Comparison of ENCODE assay signal across 8 cellular contexts in the genomic region with DNA sequence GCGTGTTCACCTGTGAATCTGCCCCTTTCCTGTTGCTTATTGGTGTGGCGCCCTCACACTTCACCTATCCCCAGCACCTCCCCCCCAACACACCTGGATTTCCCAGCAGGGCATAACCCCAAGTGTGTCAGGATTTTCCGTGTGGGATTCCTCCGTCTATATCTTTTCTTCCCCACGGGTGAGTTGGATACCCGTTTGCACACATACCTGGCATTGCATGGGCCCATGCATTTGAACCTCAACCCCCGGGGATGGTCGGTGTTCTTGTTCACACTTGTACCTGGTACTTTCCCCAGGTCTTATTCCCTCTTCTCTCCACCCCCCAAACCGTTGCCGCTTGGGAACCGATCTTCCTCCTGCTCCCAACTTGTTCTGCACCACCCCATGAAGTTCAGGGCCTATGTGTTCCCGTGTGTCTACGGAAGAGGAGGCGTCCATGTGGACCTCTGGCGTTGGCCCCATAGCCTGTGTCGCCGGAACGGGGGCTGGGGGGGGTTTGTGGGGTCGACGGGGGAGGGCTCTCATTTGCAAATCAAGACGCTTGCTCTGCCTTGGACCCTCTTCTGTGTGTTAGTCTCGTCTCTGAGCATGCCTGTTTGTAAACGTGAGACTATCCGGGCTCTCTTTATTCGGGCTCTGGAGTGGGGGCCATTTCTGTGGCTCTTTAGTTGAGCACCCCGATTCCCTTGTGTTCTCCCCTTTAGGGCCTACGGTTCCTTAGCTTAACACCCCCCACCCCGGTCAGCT. TPM values are rescaled to one million over a fixed set of nuclear protein-coding genes. Genes with fewer than 3 reads are reported as not detected.
DNase-seq lines count a peak whose midpoint lies in the region; ATAC-seq lines count a peak whose summit lies in the region.

No MANE protein-coding gene starts in this region.

- H3K4me3 Mint-ChIP-seq in naive thymus-derived CD4-positive, alpha-beta T cell: peak overlapping the region; percentile 85 to 95 (median 92)

- H3K27ac Mint-ChIP-seq in naive thymus-derived CD4-positive, alpha-beta T cell: peak overlapping the region; percentile 82 to 95 (median 93)

- H3K27me3 ChIP-seq in SJCRH30: no peaks in the 10 kb centered on the region
- H3K27me3 ChIP-seq in duodenal mucosa (ENCODE audit: control insufficient read depth in 1 of 2, insufficient read depth in 2 of 2, low read length in 2 of 2): no peaks in the 10 kb centered on the region
- H3K27me3 ChIP-seq in naive thymus-derived CD4-positive, alpha-beta T cell (ENCODE audit: control insufficient read depth in 2 of 2, insufficient read depth in 2 of 2, low read length in 2 of 2): no peaks in the 10 kb centered on the region

- peak; percentile 35 for DNase-seq in stimulated activated CD4-positive, alpha-beta T cell treated with anti-CD3 and anti-CD28 coated beads, Interleukin-15, amount 100 ng/mL, for 24 hours
- DNase-seq in stimulated activated CD4-positive, alpha-beta T cell treated with anti-CD3 and anti-CD28 coated beads, Interleukin-2, amount 100 ng/mL, for 48 hours: no peak
- DNase-seq in SJCRH30: peak; percentile 19 to 29
- DNase-seq in naive thymus-derived CD4-positive, alpha-beta T cell: peak in 2 of 9 donors; percentile 20 to 32
- no peak for DNase-seq in NCI-H128 (lab: John Stamatoyannopoulos, UW; ENCODE audit: unreplicated experiment)
- no peak for DNase-seq in MV-4-11 (lab: John Stamatoyannopoulos, UW)

- no peak for ATAC-seq in naive thymus-derived CD4-positive, alpha-beta T cell
- ATAC-seq in GM21360 (IDR thresholded peaks at IDR 0.05; ENCODE audit: unreplicated experiment): no peak

- H3K9ac ChIP-seq in duodenal mucosa (ENCODE audit: low read depth in 1 of 2, low read length in 2 of 2): peak overlapping the region; percentile 52 to 77

- no peaks in the 10 kb centered on the region for H3K9me3 Mint-ChIP-seq in naive thymus-derived CD4-positive, alpha-beta T cell

- H3K4me3 ChIP-seq in SJCRH30 (peak overlapping the region; percentile 86), duodenal mucosa (ENCODE audit: low read depth in 1 of 2, low read length in 2 of 2) (peak overlapping the region; percentile 85 to 90)
- peak overlapping the region; percentile 85 for H3K4me3 ChIP-seq in naive thymus-derived CD4-positive, alpha-beta T cell (ENCODE audit: low read length)

- H3K27ac ChIP-seq in SJCRH30 (no peak overlapping the region; the same call in 1 of the 2 replicates), duodenal mucosa (ENCODE audit: low read depth, low read length) (peak overlapping the region; percentile 42)
- peak overlapping the region; percentile 86 for H3K27ac ChIP-seq in naive thymus-derived CD4-positive, alpha-beta T cell (ENCODE audit: low read depth, low read length)

- H3K9me3 ChIP-seq in SJCRH30 (replicated peaks) (no peaks in the 10 kb centered on the region), duodenal mucosa (ENCODE audit: control insufficient read depth in 1 of 2, low read length in 2 of 2) (no peaks in the 10 kb centered on the region)
- no peaks in the 10 kb centered on the region for H3K9me3 ChIP-seq in naive thymus-derived CD4-positive, alpha-beta T cell (ENCODE audit: control insufficient read depth in 2 of 3, low read length in 3 of 3)

- H3K27me3 Mint-ChIP-seq in naive thymus-derived CD4-positive, alpha-beta T cell: peaks cover 0 to 12% (median 0%) of the 10 kb centered on the region in 5 donors

- peaks cover 26 to 42% (median 31%) of the 10 kb centered on the region in 7 donors for H3K4me1 Mint-ChIP-seq in naive thymus-derived CD4-positive, alpha-beta T cell

- H3K4me1 ChIP-seq in SJCRH30: no peaks in the 10 kb centered on the region
- H3K4me1 ChIP-seq in duodenal mucosa (ENCODE audit: control insufficient read depth in 1 of 2, insufficient read depth in 2 of 2, low read length in 2 of 2): peaks cover 15 to 23% of the 10 kb centered on the region in 2 donors
- H3K4me1 ChIP-seq in naive thymus-derived CD4-positive, alpha-beta T cell (ENCODE audit: control insufficient read depth in 2 of 2, insufficient read depth in 2 of 2, low read length in 2 of 2): peaks cover 15 to 18% of the 10 kb centered on the region in 2 donors

- H3K36me3 ChIP-seq in SJCRH30: peaks cover 27% of the 10 kb centered on the region
- H3K36me3 ChIP-seq in duodenal mucosa (ENCODE audit: control insufficient read depth in 1 of 2, insufficient read depth in 2 of 2, low read length in 2 of 2): peaks cover 0 to 19% of the 10 kb centered on the region in 2 donors
- peaks cover 3 to 50% (median 8%) of the 10 kb centered on the region in 3 experiments for H3K36me3 ChIP-seq in naive thymus-derived CD4-positive, alpha-beta T cell (ENCODE audit: control insufficient read depth in 2 of 3, insufficient read depth in 3 of 3, low read length in 3 of 3)

- CTCF ChIA-PET in naive thymus-derived CD4-positive, alpha-beta T cell (lab: Charles Lee): interaction anchor here (0.6 to 1.3 kb wide), 4 partner anchors 38 to 84 kb away, joined by 3 to 4 read pairs (median 3); a partner anchor contains a TSS

- peaks cover 0 to 18% (median 8%) of the 10 kb centered on the region in 5 donors for H3K36me3 Mint-ChIP-seq in naive thymus-derived CD4-positive, alpha-beta T cell

- intact Hi-C loops in naive thymus-derived CD4-positive, alpha-beta T cell (cut with micrococcal nuclease): loop anchor here (5.0 kb wide), 5 partner anchors 225 to 1265 kb away; a partner anchor contains a TSS

- POLR2A ChIA-PET in naive thymus-derived CD4-positive, alpha-beta T cell (lab: Charles Lee): interaction anchor here (0.5 to 4.5 kb wide), 21 partner anchors 11 to 835 kb away, joined by 3 to 82 read pairs (median 5); a partner anchor contains a TSS

RNA-seq across cellular contexts. Expression of a gene that starts 1.7 kb away (rescaled TPM):
- 6.1 and 6.3 TPM in 2 replicates for total RNA-seq in SJCRH30 (2014; rRNA removed; shearing (Covaris generic))
- 10 to 100 TPM; 45.6 to 69.4 (median 60.0) TPM for total RNA-seq in naive thymus-derived CD4-positive, alpha-beta T cell
- polyA plus RNA-seq in naive thymus-derived CD4-positive, alpha-beta T cell: under 1 TPM; 0.25 to 0.74 TPM

RNA-seq across cellular contexts. Expression of a gene that starts 11.5 kb away (rescaled TPM):
- total RNA-seq in SJCRH30 (2014; rRNA removed; shearing (Covaris generic)): 0.51 and 0.58 TPM in 2 replicates
- 1 to 10 TPM in 2 of 5 experiments, under 1 TPM in 3; 0.44 to 2.9 (median 0.58) TPM for total RNA-seq in naive thymus-derived CD4-positive, alpha-beta T cell
- polyA plus RNA-seq in naive thymus-derived CD4-positive, alpha-beta T cell: under 1 TPM in 1 of 2 donors, not detected in 1; 0.30 TPM

RNA-seq across cellular contexts. Expression of a gene that starts 12.3 kb away (rescaled TPM):
- total RNA-seq in SJCRH30 (2014; rRNA removed; shearing (Covaris generic)): 54.2 and 66.5 TPM in 2 replicates
- 100 to 1,000 TPM; 222 to 267 (median 228) TPM for total RNA-seq in naive thymus-derived CD4-positive, alpha-beta T cell
- polyA plus RNA-seq in naive thymus-derived CD4-positive, alpha-beta T cell: 1,000 to 10,000 TPM in 1 of 2 donors, 100 to 1,000 TPM in 1; 933 to 1,232 TPM

RNA-seq across cellular contexts. Expression of a gene that starts 47.3 kb away (rescaled TPM):
- 7.5 and 7.6 TPM in 2 replicates for total RNA-seq in SJCRH30 (2014; rRNA removed; shearing (Covaris generic))
- 10 to 100 TPM; 11.0 to 18.6 (median 13.8) TPM for total RNA-seq in naive thymus-derived CD4-positive, alpha-beta T cell
- 10 to 100 TPM; 31.8 to 37.0 TPM for polyA plus RNA-seq in naive thymus-derived CD4-positive, alpha-beta T cell

RNA-seq across cellular contexts. Expression of a gene that starts 49.4 kb away (rescaled TPM):
- total RNA-seq in SJCRH30 (2014; rRNA removed; shearing (Covaris generic)): 15.9 and 16.3 TPM in 2 replicates
- 10 to 100 TPM; 35.0 to 74.9 (median 48.8) TPM for total RNA-seq in naive thymus-derived CD4-positive, alpha-beta T cell
- polyA plus RNA-seq in naive thymus-derived CD4-positive, alpha-beta T cell: 1 to 10 TPM; 1.4 to 3.7 TPM

Comparison
In these comparisons a context has a peak if more than half of its experiments do, and no peak if none do; other contexts are left out.
1. DNase-seq: peak in stimulated activated CD4-positive, alpha-beta T cell treated with anti-CD3 and anti-CD28 coated beads, Interleukin-15, amount 100 ng/mL, for 24 hours (single experiment) and SJCRH30 (2 of 2); none in stimulated activated CD4-positive, alpha-beta T cell treated with anti-CD3 and anti-CD28 coated beads, Interleukin-2, amount 100 ng/mL, for 48 hours (0 of 2), NCI-H128 (single experiment) and MV-4-11 (single experiment).
2. Peak in every context shown above with its lines, with median percentiles within 50 percentile points of each other: H3K4me3 ChIP-seq.